In the genomic region with DNA sequence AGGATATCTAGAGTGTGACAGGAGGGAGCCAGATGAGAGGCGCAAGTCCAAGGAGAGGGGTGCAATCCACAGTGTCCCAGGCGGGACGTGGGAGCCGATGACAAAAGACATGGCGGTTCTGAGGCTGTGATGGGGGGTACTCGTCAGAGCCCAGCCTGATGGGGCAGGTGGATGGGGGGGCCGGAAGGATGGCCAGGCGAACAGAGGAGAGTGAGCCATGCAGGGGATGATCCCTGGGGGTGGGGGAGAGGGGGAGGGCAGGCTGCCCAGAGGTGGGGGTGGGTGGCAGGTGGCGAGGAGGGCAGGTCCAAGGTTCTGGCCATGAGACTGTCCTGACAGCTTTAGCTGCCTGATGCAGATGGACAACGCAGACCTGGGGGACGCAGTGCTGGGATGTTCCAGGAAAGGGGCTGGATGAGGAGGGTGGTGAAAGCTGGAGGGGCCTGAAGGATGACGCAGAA, we compare ENCODE assay signal across 1 cellular context.
A peak's percentile ranks its signal among the peaks of the same experiment; 100 is the strongest.
TF ChIP-seq lines count a peak whose summit lies in the region.

No MANE protein-coding gene starts in this region.

TF ChIP-seq in GM12878, 131 proteins besides CTCF, POLR2A, EP300 and RAD21:
- TF ChIP-seq IKZF1 (conservative IDR thresholded peaks at IDR 0.05) (0 out of 2 replicates have a peak, but pooled peaks have one; percentile 13), HDGF (IDR thresholded peaks at IDR 0.05) (peak; percentile 6; the same call in 1 of the 2 replicates)
- TF ChIP-seq, protein P1, sequence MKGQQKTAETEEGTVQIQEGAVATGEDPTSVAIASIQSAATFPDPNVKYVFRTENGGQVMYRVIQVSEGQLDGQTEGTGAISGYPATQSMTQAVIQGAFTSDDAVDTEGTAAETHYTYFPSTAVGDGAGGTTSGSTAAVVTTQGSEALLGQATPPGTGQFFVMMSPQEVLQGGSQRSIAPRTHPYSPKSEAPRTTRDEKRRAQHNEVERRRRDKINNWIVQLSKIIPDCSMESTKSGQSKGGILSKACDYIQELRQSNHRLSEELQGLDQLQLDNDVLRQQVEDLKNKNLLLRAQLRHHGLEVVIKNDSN (IDR thresholded peaks at IDR 0.05; ENCODE audit: borderline replicate concordance, extremely low read length, insufficient read depth, low read depth, low read length) = no peak
